40 cellular contexts compared by ENCODE assay signal in the genomic region with DNA sequence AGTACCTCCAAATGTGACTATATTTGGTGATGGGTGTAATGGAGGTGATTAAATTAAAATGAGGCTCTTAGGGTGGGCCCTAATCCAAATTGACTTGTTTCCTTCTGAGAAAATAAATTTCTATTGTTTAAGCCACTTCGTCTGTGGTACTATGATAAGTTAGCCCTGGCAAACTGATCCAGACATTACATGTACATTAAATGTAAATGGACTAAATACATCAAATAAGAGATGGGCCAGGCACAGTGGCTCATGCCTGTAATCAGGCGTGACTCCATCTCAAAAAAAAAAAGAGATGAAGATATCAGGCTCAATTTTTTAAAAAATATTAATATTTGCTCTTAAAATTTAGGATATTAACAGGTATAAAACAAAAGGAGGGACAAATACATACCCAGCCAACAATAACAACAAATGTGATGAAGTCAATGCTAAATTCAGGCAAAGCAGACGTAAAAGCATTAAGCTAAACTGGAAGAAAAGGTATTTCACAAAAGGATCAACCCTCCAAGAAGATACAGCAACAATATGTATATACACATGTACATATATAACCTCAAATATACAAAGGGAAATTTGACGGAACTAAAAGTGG. TPM values are rescaled to one million over a fixed set of nuclear protein-coding genes. Genes with fewer than 3 reads are reported as not detected.
"Had no signal": no experiment of that assay in that cellular context is flagged by ENCODE, and none has a peak within 500 bp of the region (broad histone marks: within the 10 kb centered on the region; RNA-seq: fewer than 3 reads in every experiment).

No MANE protein-coding gene starts in this region.

- H3K27me3 ChIP-seq: ascending aorta, body of pancreas, brain microvascular endothelial cell, cardiac muscle cell had no signal

- H3K4me3 ChIP-seq: adrenal gland, ascending aorta, body of pancreas, breast epithelium, cardiac muscle cell had no signal

- H3K36me3 ChIP-seq: adrenal gland, ascending aorta, brain microvascular endothelial cell, breast epithelium, cardiac muscle cell had no signal

- H3K27ac ChIP-seq: adrenal gland, ascending aorta, body of pancreas, brain microvascular endothelial cell, breast epithelium, cardiac muscle cell had no signal

- FAIRE-seq: astrocyte, bronchial epithelial cell had no signal

- H3K9me3 ChIP-seq: adrenal gland, ascending aorta, body of pancreas had no signal

- ATAC-seq: activated naive CD4-positive, alpha-beta T cell treated with anti-CD3 and anti-CD28 coated beads, Interleukin-2, amount 50 U/mL, for 72 hours; activated naive CD8-positive, alpha-beta T cell treated with anti-CD3 and anti-CD28 coated beads, Interleukin-2, amount 50 U/mL, for 24 hours; activated T-cell treated with anti-CD3 and anti-CD28 coated beads, Interleukin-2, amount 50 U/mL, for 4 hours; activated T-cell treated with anti-CD3 and anti-CD28 coated beads, Interleukin-2, amount 50 U/mL, for 72 hours; activated T-helper 17 cell treated with anti-CD3 and anti-CD28 coated beads, Interleukin-2, amount 50 U/mL, for 72 hours; body of pancreas had no signal

- H3K4me1 ChIP-seq: adrenal gland, ascending aorta, body of pancreas, breast epithelium had no signal

- DNase-seq: activated effector memory CD4-positive, alpha-beta T cell treated with anti-CD3 and anti-CD28 coated beads, Interleukin-2, amount 50 U/mL, for 16 hours; activated effector memory CD4-positive, alpha-beta T cell treated with Interleukin-2 at 50 U/mL for 16 hours; activated gamma-delta T cell; activated gamma-delta T cell treated with Interleukin-2 at 50 U/mL for 16 hours; activated naive CD4-positive, alpha-beta T cell; activated naive CD4-positive, alpha-beta T cell treated with anti-CD3 and anti-CD28 coated beads for 36 hours; activated naive CD4-positive, alpha-beta T cell treated with anti-CD3 and anti-CD28 coated beads, Interleukin-2, amount 10 ng/mL, durations not matched to agents 7 days and 5 days; activated naive CD4-positive, alpha-beta T cell treated with anti-CD3 and anti-CD28 coated beads, Interleukin-2, amount 50 U/mL, for 16 hours; activated naive CD4-positive, alpha-beta T cell treated with Interleukin-2 at 50 U/mL for 16 hours; activated naive CD8-positive, alpha-beta T cell treated with anti-CD3 and anti-CD28 coated beads for 36 hours; activated naive CD8-positive, alpha-beta T cell treated with anti-CD3 and anti-CD28 coated beads, Interleukin-2, amount 10 ng/mL, durations not matched to agents 7 days and 5 days; activated naive CD8-positive, alpha-beta T cell treated with anti-CD3 and anti-CD28 coated beads, Interleukin-2, amount 50 U/mL, for 24 hours; activated T-cell treated with anti-CD3 and anti-CD28 coated beads, Interleukin-2, amount 50 U/mL, for 1 hour; activated T-cell treated with anti-CD3 and anti-CD28 coated beads, Interleukin-2, amount 50 U/mL, for 24 hours; activated T-cell treated with anti-CD3 and anti-CD28 coated beads, Interleukin-2, amount 50 U/mL, for 4 hours; activated T-cell treated with anti-CD3 and anti-CD28 coated beads, Interleukin-2, amount 50 U/mL, for 48 hours; activated T-cell treated with anti-CD3 and anti-CD28 coated beads, Interleukin-2, amount 50 U/mL, for 72 hours; adrenal gland; amniotic stem cell; amygdala; anterior cingulate cortex; aorta; body of pancreas; brain microvascular endothelial cell; caudate nucleus; central memory CD4-positive, alpha-beta T cell; cerebellar nuclear complex had no signal

RNA-seq across cellular contexts. Expression of gene OR2V1, which starts 5.5 kb away (rescaled TPM):
- total RNA-seq: activated naive CD4-positive, alpha-beta T cell treated with anti-CD3 and anti-CD28 coated beads for 36 hours; activated naive CD4-positive, alpha-beta T cell treated with anti-CD3 and anti-CD28 coated beads, Interleukin-2, amount 50 U/mL, for 72 hours; activated naive CD8-positive, alpha-beta T cell treated with anti-CD3 and anti-CD28 coated beads for 36 hours; activated naive CD8-positive, alpha-beta T cell treated with anti-CD3 and anti-CD28 coated beads, Interleukin-2, amount 10 ng/mL, durations not matched to agents 7 days and 5 days; activated T-cell treated with anti-CD3 and anti-CD28 coated beads, Interleukin-2, amount 50 U/mL, for 4 hours; activated T-cell treated with anti-CD3 and anti-CD28 coated beads, Interleukin-2, amount 50 U/mL, for 72 hours; activated T-helper 1 cell treated with anti-CD3 and anti-CD28 coated beads, Interleukin-12 subunit alpha, Interleukin-12 subunit beta, Interleukin-2, Interleukin-4 antibody, amounts not matched to agents 30 ng/mL and 10 ng/mL and 1 ng/mL, durations not matched to agents 14 hours and 24 hours and 36 hours; activated T-helper 17 cell treated with anti-CD3 and anti-CD28 coated beads, Interleukin-2, amount 50 U/mL, for 72 hours; activated T-helper 2 cell treated with anti-CD3 and anti-CD28 coated beads, Interferon-gamma antibody, Interleukin-2, Interleukin-4, amounts not matched to agents 10 μg/mL and 5 μg/mL and 100 μg/mL, durations not matched to agents 14 hours and 24 hours and 36 hours; adrenal gland; aorta; ascending aorta; astrocyte; body of pancreas; breast epithelium; bronchial epithelial cell; cardiac muscle cell; cardiac septum; cerebellum; chondrocyte had no signal
- polyA plus RNA-seq: adipose tissue, adrenal gland, aorta, cardiac muscle cell had no signal

RNA-seq across cellular contexts. Expression of gene OR2V2, which starts 10.9 kb away (rescaled TPM):
- total RNA-seq: activated naive CD4-positive, alpha-beta T cell treated with anti-CD3 and anti-CD28 coated beads for 36 hours; activated naive CD4-positive, alpha-beta T cell treated with anti-CD3 and anti-CD28 coated beads, Interleukin-2, amount 50 U/mL, for 72 hours; activated naive CD8-positive, alpha-beta T cell treated with anti-CD3 and anti-CD28 coated beads for 36 hours; activated naive CD8-positive, alpha-beta T cell treated with anti-CD3 and anti-CD28 coated beads, Interleukin-2, amount 10 ng/mL, durations not matched to agents 7 days and 5 days; activated T-cell treated with anti-CD3 and anti-CD28 coated beads, Interleukin-2, amount 50 U/mL, for 4 hours; activated T-cell treated with anti-CD3 and anti-CD28 coated beads, Interleukin-2, amount 50 U/mL, for 72 hours; activated T-helper 1 cell treated with anti-CD3 and anti-CD28 coated beads, Interleukin-12 subunit alpha, Interleukin-12 subunit beta, Interleukin-2, Interleukin-4 antibody, amounts not matched to agents 30 ng/mL and 10 ng/mL and 1 ng/mL, durations not matched to agents 14 hours and 24 hours and 36 hours; activated T-helper 17 cell treated with anti-CD3 and anti-CD28 coated beads, Interleukin-2, amount 50 U/mL, for 72 hours; activated T-helper 2 cell treated with anti-CD3 and anti-CD28 coated beads, Interferon-gamma antibody, Interleukin-2, Interleukin-4, amounts not matched to agents 10 μg/mL and 5 μg/mL and 100 μg/mL, durations not matched to agents 14 hours and 24 hours and 36 hours; adrenal gland; aorta; ascending aorta; astrocyte; body of pancreas; breast epithelium; bronchial epithelial cell; cardiac muscle cell; cardiac septum; cerebellum; chondrocyte had no signal
- polyA plus RNA-seq: adipose tissue, adrenal gland, aorta, cardiac muscle cell had no signal
